ENCODE assay signal across 8 cellular contexts in genomic region chr10:97708976-97709745, GRCh38. TPM values are rescaled to one million over a fixed set of nuclear protein-coding genes. Genes with fewer than 3 reads are reported as not detected.
DNase-seq lines count a peak whose midpoint lies in the region; ATAC-seq, FAIRE-seq and TF ChIP-seq lines count a peak whose summit lies in the region.

No MANE protein-coding gene starts in this region.

- TF ChIP-seq EP300 in Ishikawa (IDR thresholded peaks at IDR 0.05; ENCODE audit: borderline replicate concordance) (no peak), transverse colon (IDR thresholded peaks at IDR 0.05; ENCODE audit: low read depth) (no peak)

- peak; percentile 89 for TF ChIP-seq RAD21 in Ishikawa (IDR thresholded peaks at IDR 0.05; ENCODE audit: low read depth)

- WGBS in transverse colon (ENCODE audit: low coverage in 1 of 2), 2 donors, result 35 to 41% methylated on average over 4 to 15 of the region's 15 CpGs

- H3F3A ChIP-seq in DOHH2 (ENCODE audit: control insufficient read depth, insufficient read depth), result no peaks in the 10 kb centered on the region

- H3K4me2 ChIP-seq in DOHH2 (ENCODE audit: low read length), result no peak overlapping the region

- no peak for ATAC-seq in HG03521 (IDR thresholded peaks at IDR 0.05; ENCODE audit: unreplicated experiment)

- no peaks in the 10 kb centered on the region for H4K20me1 ChIP-seq in DOHH2 (ENCODE audit: control insufficient read depth, insufficient read depth, low read depth, low read length)

- no peak for FAIRE-seq in GM12892 (lab: Jason Lieb, UNC)

- no peaks in the 10 kb centered on the region for H3K79me2 ChIP-seq in DOHH2 (ENCODE audit: control insufficient read depth, low read length)

- TF ChIP-seq CTCF in DOHH2 (IDR thresholded peaks at IDR 0.05; ENCODE audit: low read depth, low read length, poor library complexity, severe bottlenecking) (peak; percentile 82), WI38 (IDR thresholded peaks at IDR 0.05; ENCODE audit: low read depth, low read length) (peak; percentile 69), epithelial cell of proximal tubule (conservative IDR thresholded peaks at IDR 0.05; ENCODE audit: low read depth, low read length) (peak; percentile 75), transverse colon (IDR thresholded peaks at IDR 0.05) (peak; percentile 63 to 70 (median 68))

- in situ Hi-C loops in transverse colon (cut with MboI; ENCODE audit: low pct_ligation_motif_present in 1 of 4, low pct_unique_long_range_greater_than_20kb in 1 of 4, low sequenced_read_pairs in 3 of 4), result no loop called here

- DNase-seq in epithelial cell of proximal tubule (ENCODE audit: low read depth) (no peak), transverse colon (peak; percentile 81), GM12892 (ENCODE audit: insufficient read length) (no peak)

- H3K36me3 ChIP-seq in DOHH2 (ENCODE audit: control insufficient read depth, low read length) (no peaks in the 10 kb centered on the region), muscle layer of colon (ENCODE audit: insufficient read depth, low read length) (no peaks in the 10 kb centered on the region), transverse colon (no peaks in the 10 kb centered on the region)

- H3K9me3 ChIP-seq in DOHH2 (ENCODE audit: control insufficient read depth, insufficient read depth, low read length), result no peaks in the 10 kb centered on the region
- no peaks in the 10 kb centered on the region for H3K9me3 ChIP-seq in muscle layer of colon (ENCODE audit: low read length)
- H3K9me3 ChIP-seq in transverse colon, result no peaks in the 10 kb centered on the region

- no peak for TF ChIP-seq POLR2A in transverse colon (IDR thresholded peaks at IDR 0.05)
- no peak for TF ChIP-seq POLR2A in GM12892 (IDR thresholded peaks at IDR 0.05; ENCODE audit: low read depth, low read length)

- H3K27me3 ChIP-seq in DOHH2 (ENCODE audit: control insufficient read depth, low read length) (peaks cover 6% of the 10 kb centered on the region), muscle layer of colon (ENCODE audit: control insufficient read depth in 1 of 2, insufficient read depth in 2 of 2, low read length in 2 of 2) (no peaks in the 10 kb centered on the region), transverse colon (no peaks in the 10 kb centered on the region)

- H3K4me1 ChIP-seq in DOHH2 (ENCODE audit: control insufficient read depth, low read length) (peaks cover 4% of the 10 kb centered on the region), muscle layer of colon (ENCODE audit: insufficient read depth, low read length) (peaks cover 32% of the 10 kb centered on the region), transverse colon (peaks cover 8 to 32% (median 14%) of the 10 kb centered on the region in 4 donors)

- H3K4me3 ChIP-seq in DOHH2 (ENCODE audit: low read length) (no peak overlapping the region), WI38 (ENCODE audit: low read depth, low read length) (no peak overlapping the region), epithelial cell of proximal tubule (ENCODE audit: low read depth, low read length) (no peak overlapping the region), muscle layer of colon (ENCODE audit: low read depth in 1 of 2, low read length in 2 of 2) (no peak overlapping the region), transverse colon (no peak overlapping the region)

- intact Hi-C loops in transverse colon (cut with DNase I; ENCODE audit: low total_unique reads), result no loop called here

- no peak overlapping the region for H3K9ac ChIP-seq in muscle layer of colon (ENCODE audit: low read length)

- no peaks in the 10 kb centered on the region for H3K9me2 ChIP-seq in DOHH2 (replicated peaks; ENCODE audit: control insufficient read depth, low read length)

- H3K27ac ChIP-seq in DOHH2 (ENCODE audit: low read depth, low read length) (no peak overlapping the region), muscle layer of colon (ENCODE audit: low read depth, low read length) (peak overlapping the region; percentile 66), transverse colon (peak overlapping the region; percentile 31 to 67 (median 66))

TF ChIP-seq in Ishikawa, 13 proteins besides CTCF, POLR2A, EP300 and RAD21:
- TF ChIP-seq TAF1 (IDR thresholded peaks at IDR 0.05; ENCODE audit: low read depth) (no peak), REST (IDR thresholded peaks at IDR 0.05; ENCODE audit: low read depth) (no peak), EGR1 (IDR thresholded peaks at IDR 0.05) (no peak), USF1 (IDR thresholded peaks at IDR 0.05) (no peak), FOXM1 (IDR thresholded peaks at IDR 0.05; ENCODE audit: borderline replicate concordance, low read depth) (no peak), TEAD4 (IDR thresholded peaks at IDR 0.05) (peak; percentile 78), CEBPB (IDR thresholded peaks at IDR 0.05) (no peak), MAX (IDR thresholded peaks at IDR 0.05) (no peak), NFIC (IDR thresholded peaks at IDR 0.05) (no peak), YY1 (IDR thresholded peaks at IDR 0.05; ENCODE audit: low read depth) (0 out of 2 replicates have a peak, but pooled peaks have one; percentile 12), ZBTB7A (IDR thresholded peaks at IDR 0.05; ENCODE audit: low read depth) (no peak), CREB1 (IDR thresholded peaks at IDR 0.05; ENCODE audit: low read depth) (no peak), TCF12 (IDR thresholded peaks at IDR 0.05; ENCODE audit: low read depth) (no peak)

RNA-seq across cellular contexts. Expression of gene MARVELD1, which starts 4.4 kb away (rescaled TPM):
- total RNA-seq in epithelial cell of proximal tubule (21.2 and 30.5 TPM in 2 replicates), transverse colon (10 to 100 TPM in 2 of 4 donors, 1 to 10 TPM in 2; 5.6 to 24.6 (median 13.6) TPM)
- 0.42 TPM for polyA plus RNA-seq in GM12892 (2012; ENCODE audit: missing spikeins)

RNA-seq across cellular contexts. Expression of gene AVPI1, which starts 22.1 kb away (rescaled TPM):
- total RNA-seq in epithelial cell of proximal tubule (6.5 and 12.0 TPM in 2 replicates), transverse colon (10 to 100 TPM; 24.3 to 79.3 (median 47.9) TPM)
- 0.53 TPM for polyA plus RNA-seq in GM12892 (2012; ENCODE audit: missing spikeins)

RNA-seq across cellular contexts. Expression of gene ZFYVE27, which starts 27.8 kb away (rescaled TPM):
- total RNA-seq in epithelial cell of proximal tubule, result 13.5 and 23.6 TPM in 2 replicates
- total RNA-seq in transverse colon, result 100 to 1,000 TPM in 1 of 4 donors, 10 to 100 TPM in 3; 46.4 to 102 (median 63.9) TPM
- 17.2 TPM for polyA plus RNA-seq in GM12892 (2012; ENCODE audit: missing spikeins)
